Comparison of ENCODE assay signal across 1 cellular context in the genomic region with DNA sequence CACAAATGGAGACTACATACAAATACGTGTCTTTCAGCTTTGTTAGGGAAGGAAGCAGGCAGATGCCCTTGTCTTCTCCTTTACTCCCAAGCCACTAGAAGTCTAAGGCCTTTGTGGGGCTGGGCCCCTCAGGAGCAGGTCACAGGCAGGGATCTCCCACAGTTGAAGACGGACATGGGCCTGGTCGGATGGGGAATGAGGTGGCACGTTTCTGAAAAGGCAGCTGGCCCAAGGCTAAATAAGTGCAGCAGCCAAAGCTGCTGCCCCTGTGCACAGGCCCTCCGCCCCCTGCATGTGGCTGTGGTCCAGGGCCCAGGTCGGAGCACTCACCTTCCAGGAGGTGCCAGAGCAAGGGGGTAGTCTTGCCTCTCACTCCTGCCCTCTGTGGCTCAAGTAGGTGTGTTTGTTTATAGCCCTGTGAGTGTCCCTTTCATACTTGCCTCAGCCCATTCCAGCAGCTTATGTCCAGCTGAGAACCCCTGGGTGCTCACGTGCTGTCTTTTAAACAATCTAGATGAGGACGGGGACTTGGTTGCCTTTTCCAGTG.
TF ChIP-seq lines count a peak whose summit lies in the region.

No MANE protein-coding gene starts in this region.

TF ChIP-seq in HCT116, 20 proteins besides CTCF, POLR2A, EP300 and RAD21 (continued from another document):
- TF ChIP-seq REST (IDR thresholded peaks at IDR 0.05; ENCODE audit: low read depth) (no peak), YY1 (IDR thresholded peaks at IDR 0.05; ENCODE audit: extremely low read depth, insufficient replicate concordance, low read depth, low read length) (no peak), JUND (IDR thresholded peaks at IDR 0.05) (no peak), EZH2phosphoT487 (IDR thresholded peaks at IDR 0.05; ENCODE audit: borderline replicate concordance) (no peak), MAX (IDR thresholded peaks at IDR 0.05) (no peak), SRF (IDR thresholded peaks at IDR 0.05; ENCODE audit: low read depth) (no peak), FOSL1 (IDR thresholded peaks at IDR 0.05; ENCODE audit: low read depth) (no peak), CEBPB (IDR thresholded peaks at IDR 0.05; ENCODE audit: low read depth) (no peak)
TF ChIP-seq in HCT116: peak in this region for 0.
